ENCODE assay signal across 9 cellular contexts in genomic region chr3:195259564-195260285, GRCh38. TPM values are rescaled to one million over a fixed set of nuclear protein-coding genes. Genes with fewer than 3 reads are reported as not detected.
DNase-seq lines count a peak whose midpoint lies in the region; ATAC-seq, FAIRE-seq and TF ChIP-seq lines count a peak whose summit lies in the region.
"Had no signal": no experiment of that assay in that cellular context is flagged by ENCODE, and none has a peak within 500 bp of the region (broad histone marks: within the 10 kb centered on the region; RNA-seq: fewer than 3 reads in every experiment).

No MANE protein-coding gene starts in this region.

- TSS peak; percentile 61 for BruUV-seq in HepG2 (replicated peaks; lab: Mats Ljungman, UMichigan)

- H3K4me3 ChIP-seq in BLaER1: peak overlapping the region; percentile 76
- peak overlapping the region; percentile 81 for H3K4me3 ChIP-seq in coronary artery
- peak overlapping the region; percentile 56 to 77 (median 56); a peak in 5 of 6 replicates for H3K4me3 ChIP-seq in HepG2 (replicated peaks in 1 of 3; ENCODE audit: insufficient read depth in 1 of 3, low read depth in 2 of 3, low read length in 3 of 3)

- H3K27me3 ChIP-seq in BLaER1 (no peaks in the 10 kb centered on the region), HepG2 (ENCODE audit: control insufficient read depth in 1 of 2, insufficient read depth in 2 of 2, low read length in 2 of 2) (no peaks in the 10 kb centered on the region)

- H3K9ac ChIP-seq in BLaER1 (peak overlapping the region; percentile 72), HepG2 (ENCODE audit: insufficient read depth, low read depth, low read length) (peak overlapping the region; percentile 79)

- H4K20me1 ChIP-seq in BLaER1: peaks cover 94% of the 10 kb centered on the region
- no peaks in the 10 kb centered on the region for H4K20me1 ChIP-seq in HepG2 (ENCODE audit: insufficient read depth, low read length)

- ATAC-seq in HG03354 (IDR thresholded peaks at IDR 0.05; ENCODE audit: poor library complexity, severe bottlenecking, unreplicated experiment) (peak; percentile 83), HepG2 (peak; percentile 87)

- in situ Hi-C loops in HepG2 (cut with HindIII; ENCODE audit: extremely low pct_ligation_motif_present, low pct_unique_long_range_greater_than_20kb): loop anchor here (5.0 to 10.0 kb wide), 2 partner anchors 255 to 587 kb away; partner anchors contain the start of gene LSG1

- intact Hi-C loops in HepG2 (cut with micrococcal nuclease; ENCODE audit: unreplicated experiment): loop anchor here (1.0 to 2.0 kb wide), 5 partner anchors 99 to 587 kb away; partner anchors contain the start of gene LSG1

- peak; percentile 58 for TF ChIP-seq CTCF in coronary artery (IDR thresholded peaks at IDR 0.05)
- TF ChIP-seq CTCF in HepG2 (CRISPR knock-in tag; IDR thresholded peaks at IDR 0.05): peak; percentile 51; the same call in 1 of the 2 replicates

- H2AFZ ChIP-seq in HepG2 (ENCODE audit: low read length): no peak overlapping the region

- H3K9me3 ChIP-seq in BLaER1: no peaks in the 10 kb centered on the region
- H3K9me3 ChIP-seq in HepG2 (ENCODE audit: low read length): no peaks in the 10 kb centered on the region

- DNase-seq in NCI-H460 (ENCODE audit: extremely low read depth, low read depth) (peak; percentile 38), coronary artery (ENCODE audit: low spot score) (peak; percentile 90), HepG2 (ENCODE audit: low spot score) (peak; percentile 92)
- DNase-seq in activated CD4-positive, alpha-beta T cell treated with anti-CD3 and anti-CD28 coated beads for 48 hours: peak; percentile 87
- DNase-seq in stimulated activated CD4-positive, alpha-beta T cell treated with anti-CD3 and anti-CD28 coated beads, Interleukin-2, amount 100 ng/mL, for 48 hours: peak; percentile 80 to 83

- H3K4me2 ChIP-seq in BLaER1: peak overlapping the region; percentile 100
- H3K4me2 ChIP-seq in HepG2 (ENCODE audit: low read depth, low read length): peak overlapping the region; percentile 88

- POLR2A ChIA-PET in HepG2 (lab: Yijun Ruan, JAX): interaction anchor here (1.2 to 2.1 kb wide), 4 partner anchors 12 to 587 kb away, joined by 3 to 9 read pairs (median 8); partner anchors contain the start of genes LSG1 and XXYLT1

- peak; percentile 68 for TF ChIP-seq POLR2A in GM19099 (IDR thresholded peaks at IDR 0.05; ENCODE audit: extremely low read depth, insufficient read length, low read depth)
- peak in 1 of 2 experiments; percentile 62; a peak in 1 of 4 replicates for TF ChIP-seq POLR2A in HepG2 (IDR thresholded peaks at IDR 0.05; ENCODE audit: insufficient read depth in 1 of 2, low read depth in 2 of 2, low read length in 2 of 2)

- no peaks in the 10 kb centered on the region for H3K36me3 ChIP-seq in BLaER1
- peaks cover 2 to 3% of the 10 kb centered on the region in 2 experiments; a peak in 4 of 5 replicates for H3K36me3 ChIP-seq in HepG2 (replicated peaks in 1 of 2; ENCODE audit: control insufficient read depth in 1 of 2, insufficient read depth in 2 of 2, low read length in 2 of 2)

- WGBS in HepG2 (ENCODE audit: low lambda C conversion rate): 0% methylated on average over 14 of the region's 79 CpGs

- no peak for FAIRE-seq in HepG2 (lab: Jason Lieb, UNC)
- FAIRE-seq: endometrium had no signal

- CTCF ChIA-PET in HepG2 (lab: Yijun Ruan, JAX; ENCODE audit: low intra/inter-chr PET ratio, low total read pairs): interaction anchor here (0.9 to 1.7 kb wide), 6 partner anchors 95 to 588 kb away, joined by 3 to 19 read pairs (median 3); partner anchors contain the start of gene LSG1

- TF ChIP-seq RAD21 in HepG2 (CRISPR knock-in tag; IDR thresholded peaks at IDR 0.05): peak; percentile 99

- TF ChIP-seq EP300 in HepG2 (IDR thresholded peaks at IDR 0.05; ENCODE audit: low read depth in 2 of 2, low read length in 2 of 2) (peak in 1 of 2 experiments; percentile 67; a peak in 1 of 4 replicates), HepG2 (CRISPR knock-in tag; IDR thresholded peaks at IDR 0.05; ENCODE audit: borderline replicate concordance) (0 out of 2 replicates have a peak, but pooled peaks have one; percentile 66)

- peaks cover 57% of the 10 kb centered on the region for H3K4me1 ChIP-seq in BLaER1
- peaks cover 38% of the 10 kb centered on the region for H3K4me1 ChIP-seq in HepG2 (ENCODE audit: insufficient read depth, low read length)

- H3K27ac ChIP-seq in BLaER1 (peak overlapping the region; percentile 91), coronary artery (peak overlapping the region; percentile 67 to 78), HepG2 (ENCODE audit: extremely low read length, insufficient read depth, low read length) (peak overlapping the region; percentile 92)

- peaks cover 25% of the 10 kb centered on the region for H3K79me2 ChIP-seq in HepG2 (ENCODE audit: insufficient read depth, low read length)

TF ChIP-seq in HepG2, 621 proteins besides CTCF, POLR2A, EP300 and RAD21 (continues in another document):
- TF ChIP-seq CHD4 (IDR thresholded peaks at IDR 0.05; ENCODE audit: borderline replicate concordance, low read length) (no peak), LBX2 (CRISPR knock-in tag; IDR thresholded peaks at IDR 0.05; ENCODE audit: borderline replicate concordance) (0 out of 2 replicates have a peak, but pooled peaks have one; percentile 18), SETDB1 (CRISPR knock-in tag; IDR thresholded peaks at IDR 0.05; ENCODE audit: borderline replicate concordance) (no peak), NR2C2 (CRISPR knock-in tag; IDR thresholded peaks at IDR 0.05; ENCODE audit: borderline replicate concordance) (peak; percentile 80), PAWR (CRISPR knock-in tag; IDR thresholded peaks at IDR 0.05; ENCODE audit: borderline replicate concordance) (0 out of 2 replicates have a peak, but pooled peaks have one; percentile 58), ZNF782 (CRISPR knock-in tag; IDR thresholded peaks at IDR 0.05; ENCODE audit: borderline replicate concordance) (no peak)

RNA-seq across cellular contexts. Expression of gene XXYLT1, which starts 11.2 kb away (rescaled TPM):
- 9.2 and 9.3 TPM in 2 replicates for total RNA-seq in NCI-H460 (2014; rRNA removed; shearing (Covaris generic))
- polyA plus RNA-seq in NCI-H460 (2014; cell fraction: nucleus; rRNA removed): 16.4 and 16.6 TPM in 2 replicates
- 10.8 and 19.0 TPM in 2 replicates for total RNA-seq in HepG2 (2016; rRNA removed; fragmentation: Illumina TruSeq; extraction: Trizol)
- total RNA-seq in HepG2 (2016; cell fraction: cytosol; rRNA removed; fragmentation: Illumina TruSeq; extraction: Trizol; ENCODE audit: low read depth): 4.3 and 4.5 TPM in 2 replicates
- total RNA-seq in HepG2 (2016; cell fraction: insoluble cytoplasmic fraction; rRNA removed; fragmentation: Illumina TruSeq; extraction: Trizol): 10.4 and 20.3 TPM in 2 replicates
- total RNA-seq in HepG2 (2016; cell fraction: membrane; rRNA removed; fragmentation: Illumina TruSeq; extraction: Trizol): 12.8 and 12.9 TPM in 2 replicates
- total RNA-seq in HepG2 (2016; cell fraction: nucleus; rRNA removed; fragmentation: Illumina TruSeq; extraction: Trizol): 16.1 and 20.9 TPM in 2 replicates
- 17.3 and 17.7 TPM in 2 replicates for polyA plus RNA-seq in HepG2 (2011; rRNA removed)
- polyA plus RNA-seq in HepG2 (2011; cell fraction: cytosol; rRNA removed): 15.9 and 19.5 TPM in 2 replicates
- 18.3 and 18.9 TPM in 2 replicates for polyA plus RNA-seq in HepG2 (2011; cell fraction: nucleus; rRNA removed)
- polyA plus RNA-seq in HepG2 (2012): 10.5 and 13.0 TPM in 2 replicates
- polyA plus RNA-seq in HepG2 (2016; cell fraction: cytosol; fragmentation: Illumina TruSeq; extraction: Trizol; ENCODE audit: low read depth): 4.4 and 5.4 TPM in 2 replicates
- 14.3 TPM in 2 replicates for polyA plus RNA-seq in HepG2 (2016; cell fraction: insoluble cytoplasmic fraction; fragmentation: Illumina TruSeq; extraction: Trizol; ENCODE audit: low read depth)
- 11.9 and 12.4 TPM in 2 replicates for polyA plus RNA-seq in HepG2 (2016; cell fraction: membrane; fragmentation: Illumina TruSeq; extraction: Trizol; ENCODE audit: low read depth)
- 33.9 and 35.1 TPM in 2 replicates for polyA plus RNA-seq in HepG2 (2016; cell fraction: nucleus; fragmentation: Illumina TruSeq; extraction: Trizol; ENCODE audit: insufficient read depth, low read depth)
- 33.1 and 37.8 TPM in 2 replicates for polyA minus RNA-seq in HepG2 (2011; rRNA and poly(A)+ RNA removed; ENCODE audit: low replicate concordance)
- 15.1 and 17.0 TPM in 2 replicates for polyA minus RNA-seq in HepG2 (2011; cell fraction: cytosol; rRNA and poly(A)+ RNA removed)
- polyA minus RNA-seq in HepG2 (2011; cell fraction: nucleus; rRNA and poly(A)+ RNA removed): 11.8 and 13.2 TPM in 2 replicates

Comparison
In these comparisons a context has a peak if more than half of its experiments do, and no peak if none do; other contexts are left out.
1. Peak in every context shown above with its lines: DNase-seq, ATAC-seq, H3K4me3 ChIP-seq and H3K27ac ChIP-seq.
2. DNase-seq: peak in every context shown above with its lines; median percentile 92 in HepG2; 90 in coronary artery; 87 in activated CD4-positive, alpha-beta T cell treated with anti-CD3 and anti-CD28 coated beads for 48 hours; 82 in stimulated activated CD4-positive, alpha-beta T cell treated with anti-CD3 and anti-CD28 coated beads, Interleukin-2, amount 100 ng/mL, for 48 hours; 38 in NCI-H460.